13 cellular contexts compared by ENCODE assay signal in genomic region chr18:44592639-44593038, GRCh38.
A peak's percentile ranks its signal among the peaks of the same experiment; 100 is the strongest.
DNase-seq lines count a peak whose midpoint lies in the region; ATAC-seq and TF ChIP-seq lines count a peak whose summit lies in the region.
"Had no signal": no experiment of that assay in that cellular context is flagged by ENCODE, and none has a peak within 500 bp of the region (broad histone marks: within the 10 kb centered on the region; RNA-seq: fewer than 3 reads in every experiment).

No MANE protein-coding gene starts in this region.

- H3K27ac Mint-ChIP-seq in HFFc6: peak overlapping the region; percentile 67; the same call in 1 of the 2 replicates
- no peak overlapping the region for H3K27ac Mint-ChIP-seq in stimulated activated naive B cell treated with anti-CD40 and anti-IgM and Interleukin-4, amounts not matched to agents 10 μg/mL and 1 μg/mL and 100 μg/mL, for 72 hours
- H3K27ac Mint-ChIP-seq: activated CD8-positive, alpha-beta T cell treated with anti-CD3 and anti-CD28 coated beads for 36 hours; activated naive CD4-positive, alpha-beta T cell treated with anti-CD3 and anti-CD28 coated beads, Interleukin-2, amount 10 ng/mL, durations not matched to agents 7 days and 5 days; CD8-positive, alpha-beta T cell had no signal

- H3K4me3 ChIP-seq in ascending aorta (no peak overlapping the region), heart right ventricle (no peak overlapping the region), skeletal muscle cell (ENCODE audit: low read depth, low read length) (no peak overlapping the region)
- H3K4me3 ChIP-seq: skin epidermis had no signal

- peak overlapping the region; percentile 12; the same call in 1 of the 2 replicates for H3K4me3 Mint-ChIP-seq in HFFc6
- H3K4me3 Mint-ChIP-seq in stimulated activated naive B cell treated with anti-CD40 and anti-IgM and Interleukin-4, amounts not matched to agents 10 μg/mL and 1 μg/mL and 100 μg/mL, for 72 hours: no peak overlapping the region
- H3K4me3 Mint-ChIP-seq: activated CD8-positive, alpha-beta T cell treated with anti-CD3 and anti-CD28 coated beads for 36 hours; activated naive CD4-positive, alpha-beta T cell treated with anti-CD3 and anti-CD28 coated beads, Interleukin-2, amount 10 ng/mL, durations not matched to agents 7 days and 5 days; CD8-positive, alpha-beta T cell had no signal

- intact Hi-C loops in ascending aorta (cut with DNase I) (loop anchor here (5.0 to 10.0 kb wide), 5 partner anchors 202 to 1032 kb away; no protein-coding TSS in a partner anchor), heart right ventricle (cut with DNase I) (loop anchor here in 2 of 10 donors (5.0 to 10.0 kb wide), 2 partner anchors 80 to 292 kb away; no protein-coding TSS in a partner anchor)

- H3K27me3 ChIP-seq in ascending aorta (no peaks in the 10 kb centered on the region), heart right ventricle (no peaks in the 10 kb centered on the region)

- ATAC-seq in heart right ventricle: peak; percentile 55 to 96 (median 89)
- ATAC-seq in stimulated activated naive B cell treated with anti-CD40 and anti-IgM and Interleukin-4, amounts not matched to agents 10 μg/mL and 1 μg/mL and 100 μg/mL, for 72 hours (replicated peaks): no peak
- ATAC-seq in stimulated activated naive CD8-positive, alpha-beta T cell treated with anti-CD3 and anti-CD28 coated beads, Interleukin-15, Interleukin-2, amounts not matched to agents 100 U/mL and 50 U/mL, for 24 hours: no peak
- ATAC-seq: activated CD8-positive, alpha-beta T cell treated with anti-CD3 and anti-CD28 coated beads for 36 hours; CD8-positive, alpha-beta T cell had no signal

- no peaks in the 10 kb centered on the region for H3K36me3 ChIP-seq in ascending aorta
- no peaks in the 10 kb centered on the region for H3K36me3 ChIP-seq in heart right ventricle

- H3K27me3 Mint-ChIP-seq in HFFc6 (ENCODE audit: insufficient read depth): peaks cover 3% of the 10 kb centered on the region; the same call in 1 of the 2 replicates
- H3K27me3 Mint-ChIP-seq in stimulated activated naive B cell treated with anti-CD40 and anti-IgM and Interleukin-4, amounts not matched to agents 10 μg/mL and 1 μg/mL and 100 μg/mL, for 72 hours: peaks cover 0 to 7% of the 10 kb centered on the region in 2 donors
- H3K27me3 Mint-ChIP-seq: activated naive CD4-positive, alpha-beta T cell treated with anti-CD3 and anti-CD28 coated beads, Interleukin-2, amount 10 ng/mL, durations not matched to agents 7 days and 5 days had no signal

- TF ChIP-seq CTCF in HFFc6 (IDR thresholded peaks at IDR 0.05): no peak
- TF ChIP-seq CTCF in ascending aorta (IDR thresholded peaks at IDR 0.05): no peak
- no peak for TF ChIP-seq CTCF in heart right ventricle (IDR thresholded peaks at IDR 0.05)
- no peak for TF ChIP-seq CTCF in GM13976 (IDR thresholded peaks at IDR 0.05; ENCODE audit: borderline replicate concordance, control extremely low read depth, extremely low read depth, insufficient read depth, missing control alignments)

- 26 to 35% methylated on average over 2 of the region's 2 CpGs for WGBS in heart right ventricle, 2 donors

- peak overlapping the region; percentile 80 to 87 for H3K27ac ChIP-seq in ascending aorta
- peak overlapping the region in 7 of 10 donors; percentile 59 to 77 (median 68) for H3K27ac ChIP-seq in heart right ventricle

- H3K36me3 Mint-ChIP-seq in HFFc6 (ENCODE audit: low read depth): no peaks in the 10 kb centered on the region; the same call in 1 of the 2 replicates
- H3K36me3 Mint-ChIP-seq in stimulated activated naive B cell treated with anti-CD40 and anti-IgM and Interleukin-4, amounts not matched to agents 10 μg/mL and 1 μg/mL and 100 μg/mL, for 72 hours: no peaks in the 10 kb centered on the region
- H3K36me3 Mint-ChIP-seq: activated naive CD4-positive, alpha-beta T cell treated with anti-CD3 and anti-CD28 coated beads, Interleukin-2, amount 10 ng/mL, durations not matched to agents 7 days and 5 days; CD8-positive, alpha-beta T cell had no signal

- DNase-seq in HFFc6 (peak; percentile 56), ascending aorta (ENCODE audit: low spot score in 2 of 2) (peak in 1 of 2 donors; percentile 66), heart right ventricle (peak in 1 of 2 donors; percentile 13), skeletal muscle cell (ENCODE audit: low read depth) (peak; percentile 53), GM13976 (ENCODE audit: low spot score) (no peak), activated gamma-delta T cell (lab: John Stamatoyannopoulos, UW) (no peak)
- no peak for DNase-seq in stimulated activated naive B cell treated with anti-CD40 and anti-IgM and Interleukin-4, amounts not matched to agents 10 μg/mL and 1 μg/mL and 100 μg/mL, for 72 hours
- no peak for DNase-seq in stimulated activated naive CD8-positive, alpha-beta T cell treated with anti-CD3 and anti-CD28 coated beads, Interleukin-15, Interleukin-2, amounts not matched to agents 100 U/mL and 50 U/mL, for 24 hours
- DNase-seq: activated CD8-positive, alpha-beta T cell treated with anti-CD3 and anti-CD28 coated beads for 36 hours; activated naive CD4-positive, alpha-beta T cell treated with anti-CD3 and anti-CD28 coated beads, Interleukin-2, amount 10 ng/mL, durations not matched to agents 7 days and 5 days; CD8-positive, alpha-beta T cell; T-helper 2 cell had no signal

- H3K4me1 ChIP-seq in ascending aorta: peaks cover 7 to 52% of the 10 kb centered on the region in 2 donors
- H3K4me1 ChIP-seq in heart right ventricle: peaks cover 3 to 42% (median 14%) of the 10 kb centered on the region in 9 donors

- no peaks in the 10 kb centered on the region; the same call in 1 of the 2 replicates for H3K9me3 Mint-ChIP-seq in HFFc6
- no peaks in the 10 kb centered on the region for H3K9me3 Mint-ChIP-seq in stimulated activated naive B cell treated with anti-CD40 and anti-IgM and Interleukin-4, amounts not matched to agents 10 μg/mL and 1 μg/mL and 100 μg/mL, for 72 hours
- H3K9me3 Mint-ChIP-seq: activated CD8-positive, alpha-beta T cell treated with anti-CD3 and anti-CD28 coated beads for 36 hours; activated naive CD4-positive, alpha-beta T cell treated with anti-CD3 and anti-CD28 coated beads, Interleukin-2, amount 10 ng/mL, durations not matched to agents 7 days and 5 days; CD8-positive, alpha-beta T cell had no signal

- peaks cover 26% of the 10 kb centered on the region; the same call in 1 of the 2 replicates for H3K4me1 Mint-ChIP-seq in HFFc6 (ENCODE audit: low read depth)
- peaks cover 9 to 18% of the 10 kb centered on the region in 2 donors for H3K4me1 Mint-ChIP-seq in stimulated activated naive B cell treated with anti-CD40 and anti-IgM and Interleukin-4, amounts not matched to agents 10 μg/mL and 1 μg/mL and 100 μg/mL, for 72 hours
- H3K4me1 Mint-ChIP-seq: activated naive CD4-positive, alpha-beta T cell treated with anti-CD3 and anti-CD28 coated beads, Interleukin-2, amount 10 ng/mL, durations not matched to agents 7 days and 5 days had no signal

- in situ Hi-C loops in GM13976 (cut with MboI; ENCODE audit: low sequenced_read_pairs, unreplicated experiment): no loop called here

- H3K9me3 ChIP-seq in ascending aorta: no peaks in the 10 kb centered on the region
- H3K9me3 ChIP-seq in heart right ventricle: no peaks in the 10 kb centered on the region

Comparison
In these comparisons a context has a peak if more than half of its experiments do, and no peak if none do; other contexts are left out.
1. DNase-seq: peak in HFFc6 (single experiment) and skeletal muscle cell (single experiment); none in stimulated activated naive B cell treated with anti-CD40 and anti-IgM and Interleukin-4, amounts not matched to agents 10 μg/mL and 1 μg/mL and 100 μg/mL, for 72 hours (single experiment), stimulated activated naive CD8-positive, alpha-beta T cell treated with anti-CD3 and anti-CD28 coated beads, Interleukin-15, Interleukin-2, amounts not matched to agents 100 U/mL and 50 U/mL, for 24 hours (single experiment), GM13976 (single experiment) and activated gamma-delta T cell (single experiment).
2. ATAC-seq: peak in heart right ventricle (8 of 8); none in stimulated activated naive B cell treated with anti-CD40 and anti-IgM and Interleukin-4, amounts not matched to agents 10 μg/mL and 1 μg/mL and 100 μg/mL, for 72 hours (0 of 2) and stimulated activated naive CD8-positive, alpha-beta T cell treated with anti-CD3 and anti-CD28 coated beads, Interleukin-15, Interleukin-2, amounts not matched to agents 100 U/mL and 50 U/mL, for 24 hours (single experiment).